Comparison of ENCODE assay signal across 23 cellular contexts in the genomic region with DNA sequence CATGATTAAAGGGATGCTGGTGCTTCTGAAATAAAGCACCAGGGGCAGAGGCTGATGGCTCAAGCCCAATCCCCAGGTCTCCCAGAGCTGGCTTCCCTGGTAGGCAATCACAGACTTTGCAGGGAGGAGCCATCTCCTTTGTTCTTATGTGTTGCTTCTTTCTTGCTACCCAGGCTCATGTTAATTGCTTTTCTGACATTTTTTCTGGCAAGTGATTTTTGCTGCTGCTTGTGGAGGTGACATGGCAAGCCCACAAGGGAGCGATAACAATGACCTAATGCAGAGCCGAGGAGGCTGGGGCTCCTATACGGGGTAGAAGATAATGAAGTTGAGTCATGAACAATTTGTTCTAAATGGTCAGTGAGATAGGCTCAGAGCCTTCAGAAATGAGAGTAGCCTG. TPM values are rescaled to one million over a fixed set of nuclear protein-coding genes. Genes with fewer than 3 reads are reported as not detected.
DNase-seq lines count a peak whose midpoint lies in the region; ATAC-seq, FAIRE-seq and TF ChIP-seq lines count a peak whose summit lies in the region.
"Had no signal": no experiment of that assay in that cellular context is flagged by ENCODE, and none has a peak within 500 bp of the region (broad histone marks: within the 10 kb centered on the region; RNA-seq: fewer than 3 reads in every experiment).

No MANE protein-coding gene starts in this region.

- H3K4me2 ChIP-seq in keratinocyte (ENCODE audit: control insufficient read depth, extremely low read depth, insufficient read depth, low read depth, low read length), result peak overlapping the region; percentile 59

- H3K79me2 ChIP-seq in keratinocyte (ENCODE audit: control insufficient read depth, insufficient read depth, low read length), result no peaks in the 10 kb centered on the region

- intact Hi-C loops in CD8-positive, alpha-beta T cell (cut with DNase I, micrococcal nuclease), result loop anchor here in 1 of 2 experiments (5.0 to 10.0 kb wide), 2 partner anchors 171 to 1486 kb away; a partner anchor contains a TSS

- dilution Hi-C loops in keratinocyte (cut with MboI; ENCODE audit: extremely low pct_ligation_motif_present, low sequenced_read_pairs), result no loop called here

- peaks cover 14% of the 10 kb centered on the region for H3K4me1 Mint-ChIP-seq in CD8-positive, alpha-beta T cell (ENCODE audit: low read depth)

- no peak overlapping the region for H3K4me3 Mint-ChIP-seq in CD8-positive, alpha-beta T cell
- H3K4me3 Mint-ChIP-seq: activated naive CD8-positive, alpha-beta T cell treated with anti-CD3 and anti-CD28 coated beads for 36 hours; CD4-positive, alpha-beta T cell; stimulated activated effector memory CD8-positive, alpha-beta T cell treated with anti-CD3 and anti-CD28 coated beads, Interleukin-12 subunit alpha, Interleukin-12 subunit beta, amount 100 ng/mL, for 72 hours had no signal

- H3K27me3 Mint-ChIP-seq in CD8-positive, alpha-beta T cell (ENCODE audit: low read depth), result no peaks in the 10 kb centered on the region
- H3K27me3 Mint-ChIP-seq: CD4-positive, alpha-beta T cell had no signal

- no peaks in the 10 kb centered on the region for H3K9me3 ChIP-seq in keratinocyte (ENCODE audit: control insufficient read depth, low read depth, low read length)
- no peaks in the 10 kb centered on the region for H3K9me3 ChIP-seq in CD8-positive, alpha-beta T cell (ENCODE audit: low read length)
- H3K9me3 ChIP-seq: neutrophil, thyroid gland had no signal

- no peak for FAIRE-seq in keratinocyte (lab: Jason Lieb, UNC)
- FAIRE-seq: GM18507, HepG2 had no signal

- H3K4me3 ChIP-seq in keratinocyte (ENCODE audit: control insufficient read depth in 2 of 3, extremely low read depth in 1 of 3, insufficient read depth in 2 of 3, low read depth in 1 of 3, low read length in 3 of 3), result no peak overlapping the region
- no peak overlapping the region for H3K4me3 ChIP-seq in CD8-positive, alpha-beta T cell (ENCODE audit: low read depth, low read length)
- H3K4me3 ChIP-seq: thyroid gland had no signal

- ATAC-seq in GM19035 (IDR thresholded peaks at IDR 0.05; ENCODE audit: unreplicated experiment), result no peak
- no peak for ATAC-seq in CD8-positive, alpha-beta T cell
- ATAC-seq: HepG2; left colon; stimulated activated effector memory CD8-positive, alpha-beta T cell treated with anti-CD3 and anti-CD28 coated beads, Interleukin-12 subunit alpha, Interleukin-12 subunit beta, amount 100 ng/mL, for 72 hours had no signal

- peak overlapping the region; percentile 36 for H2AFZ ChIP-seq in keratinocyte (ENCODE audit: control insufficient read depth, low read length)

- no peaks in the 10 kb centered on the region for H3K9me3 Mint-ChIP-seq in CD8-positive, alpha-beta T cell
- H3K9me3 Mint-ChIP-seq: activated naive CD8-positive, alpha-beta T cell treated with anti-CD3 and anti-CD28 coated beads for 36 hours; CD4-positive, alpha-beta T cell; stimulated activated effector memory CD8-positive, alpha-beta T cell treated with anti-CD3 and anti-CD28 coated beads, Interleukin-12 subunit alpha, Interleukin-12 subunit beta, amount 100 ng/mL, for 72 hours had no signal

- H3K36me3 Mint-ChIP-seq in CD8-positive, alpha-beta T cell, result no peaks in the 10 kb centered on the region
- H3K36me3 Mint-ChIP-seq: activated naive CD8-positive, alpha-beta T cell treated with anti-CD3 and anti-CD28 coated beads for 36 hours; stimulated activated effector memory CD8-positive, alpha-beta T cell treated with anti-CD3 and anti-CD28 coated beads, Interleukin-12 subunit alpha, Interleukin-12 subunit beta, amount 100 ng/mL, for 72 hours had no signal

- no peak overlapping the region for H3K9ac ChIP-seq in keratinocyte (ENCODE audit: control insufficient read depth, extremely low read depth, insufficient read depth, low read length)

- H3K4me1 ChIP-seq in keratinocyte (ENCODE audit: control insufficient read depth, extremely low read depth, insufficient read depth, low read length), result peaks cover 20% of the 10 kb centered on the region
- H3K4me1 ChIP-seq in CD8-positive, alpha-beta T cell (ENCODE audit: insufficient read depth, low read length), result peaks cover 6% of the 10 kb centered on the region

- H3K36me3 ChIP-seq in keratinocyte (ENCODE audit: control insufficient read depth in 2 of 2, extremely low read depth in 1 of 2, insufficient read depth in 2 of 2, low read length in 2 of 2), result no peaks in the 10 kb centered on the region
- H3K36me3 ChIP-seq in CD8-positive, alpha-beta T cell (ENCODE audit: insufficient read depth, low read length), result no peaks in the 10 kb centered on the region
- H3K36me3 ChIP-seq: neutrophil, thyroid gland had no signal

- DNase-seq in EL (peak; percentile 23), RPMI7951 (ENCODE audit: low read depth) (peak; percentile 30), dermis blood vessel endothelial cell (peak; percentile 21), keratinocyte (ENCODE audit: low read depth, low spot score) (no peak), NCI-H2029 treated with DMSO at 0.1 percent for 48 hours (lab: John Stamatoyannopoulos, UW) (no peak)
- DNase-seq in effector CD4-positive, alpha-beta T cell, result no peak
- no peak for DNase-seq in CD8-positive, alpha-beta T cell
- DNase-seq: activated CD8-positive, alpha-beta memory T cell treated with anti-CD3 and anti-CD28 coated beads for 24 hours; activated naive CD8-positive, alpha-beta T cell treated with anti-CD3 and anti-CD28 coated beads for 36 hours; CD4-positive, alpha-beta T cell; left colon; MM.1S; NCI-H1930; NCI-H446 treated with DMSO at 0.1 percent for 48 hours; stimulated activated CD4-positive, alpha-beta T cell treated with anti-CD3 and anti-CD28 coated beads, Interleukin-15, amount 100 ng/mL, for 24 hours; thyroid gland had no signal

- TF ChIP-seq CTCF in keratinocyte (optimal IDR thresholded peaks at IDR 0.05 in 1 of 3, IDR thresholded peaks at IDR 0.05 in 1 of 3, conservative IDR thresholded peaks at IDR 0.05 in 1 of 3; ENCODE audit: extremely low read depth in 1 of 3, insufficient read depth in 2 of 3, low read length in 3 of 3), result no peak
- TF ChIP-seq CTCF in CD8-positive, alpha-beta T cell (IDR thresholded peaks at IDR 0.05), result no peak

- CTCF ChIA-PET in CD8-positive, alpha-beta T cell (lab: Charles Lee), result interaction anchor here (1.7 to 19.7 kb wide), 4 partner anchors 10 to 270 kb away, joined by 5 to 481 read pairs (median 22); a partner anchor contains a TSS

- H3K9me1 ChIP-seq in keratinocyte (ENCODE audit: control insufficient read depth, extremely low read depth, insufficient read depth, low read length), result no peaks in the 10 kb centered on the region

- no peak overlapping the region for H3K27ac Mint-ChIP-seq in CD8-positive, alpha-beta T cell
- H3K27ac Mint-ChIP-seq: activated naive CD8-positive, alpha-beta T cell treated with anti-CD3 and anti-CD28 coated beads for 36 hours; CD4-positive, alpha-beta T cell had no signal

- H3K27ac ChIP-seq in keratinocyte (ENCODE audit: control insufficient read depth, insufficient read depth, low read length), result no peak overlapping the region
- no peak overlapping the region for H3K27ac ChIP-seq in CD8-positive, alpha-beta T cell (ENCODE audit: low read depth, low read length)
- H3K27ac ChIP-seq: neutrophil, thyroid gland had no signal

- H4K20me1 ChIP-seq in keratinocyte (ENCODE audit: control insufficient read depth, extremely low read depth, insufficient read depth, low read length), result no peaks in the 10 kb centered on the region

- POLR2A ChIA-PET in CD8-positive, alpha-beta T cell (lab: Charles Lee), result no interaction called here

- no peaks in the 10 kb centered on the region for H3K27me3 ChIP-seq in keratinocyte (ENCODE audit: control insufficient read depth, extremely low read depth, insufficient read depth, low read length)
- no peaks in the 10 kb centered on the region for H3K27me3 ChIP-seq in CD8-positive, alpha-beta T cell (ENCODE audit: insufficient read depth, low read length)
- H3K27me3 ChIP-seq: thyroid gland had no signal

RNA-seq across cellular contexts. Expression of a gene that starts 25.3 kb away (rescaled TPM):
- not detected in 2 replicates for total RNA-seq in RPMI7951 (2014; rRNA removed; shearing (Covaris generic))
- not detected in 2 replicates for total RNA-seq in dermis blood vessel endothelial cell
- polyA plus RNA-seq in keratinocyte, result 0.05 TPM in 1 of 3 replicates, not detected in the others
- not detected for polyA plus RNA-seq in keratinocyte (2011; ENCODE audit: low read depth)
- not detected in 2 replicates for polyA plus RNA-seq in keratinocyte (2011; cell fraction: cytosol; rRNA removed)
- not detected in 2 replicates for polyA plus RNA-seq in keratinocyte (2011; cell fraction: nucleus; rRNA removed)
- polyA plus RNA-seq in keratinocyte (2012; ENCODE audit: low replicate concordance), result 0.16 TPM in 1 of 2 replicates, not detected in the other
- not detected in 3 replicates for polyA minus RNA-seq in keratinocyte
- not detected for polyA minus RNA-seq in keratinocyte (2011; cell fraction: cytosol; rRNA and poly(A)+ RNA removed)
- polyA minus RNA-seq in keratinocyte (2011; cell fraction: nucleus; rRNA and poly(A)+ RNA removed), result not detected in 2 replicates
- not detected for total RNA-seq in CD8-positive, alpha-beta T cell
- total RNA-seq: activated naive CD8-positive, alpha-beta T cell treated with anti-CD3 and anti-CD28 coated beads for 36 hours; bronchial epithelial cell; CD4-positive, alpha-beta T cell; HepG2; left colon; mononuclear cell; thyroid gland had no signal
- polyA plus RNA-seq: HepG2 had no signal

RNA-seq across cellular contexts. Expression of a gene that starts 59.7 kb away (rescaled TPM):
- total RNA-seq in RPMI7951 (2014; rRNA removed; shearing (Covaris generic)), result 78.1 and 80.6 TPM in 2 replicates
- total RNA-seq in dermis blood vessel endothelial cell, result 33.9 and 45.1 TPM in 2 replicates
- 37.8 to 72.5 TPM (median 43.7 TPM) in 3 replicates for polyA plus RNA-seq in keratinocyte
- polyA plus RNA-seq in keratinocyte (2011; ENCODE audit: low read depth), result 54.8 TPM
- 48.4 and 83.3 TPM in 2 replicates for polyA plus RNA-seq in keratinocyte (2011; cell fraction: cytosol; rRNA removed)
- 38.9 and 54.4 TPM in 2 replicates for polyA plus RNA-seq in keratinocyte (2011; cell fraction: nucleus; rRNA removed)
- polyA plus RNA-seq in keratinocyte (2012; ENCODE audit: low replicate concordance), result 46.8 and 69.3 TPM in 2 replicates
- polyA minus RNA-seq in keratinocyte, result 3.3 to 22.5 TPM (median 10.1 TPM) in 3 replicates
- 27.6 TPM for polyA minus RNA-seq in keratinocyte (2011; cell fraction: cytosol; rRNA and poly(A)+ RNA removed)
- 10.0 and 11.9 TPM in 2 replicates for polyA minus RNA-seq in keratinocyte (2011; cell fraction: nucleus; rRNA and poly(A)+ RNA removed)
- total RNA-seq in CD8-positive, alpha-beta T cell, result 10 to 100 TPM; 83.5 to 87.9 TPM

Comparison
In these comparisons a context has a peak if more than half of its experiments do, and no peak if none do; other contexts are left out.
1. DNase-seq: peak in EL (single experiment), RPMI7951 (single experiment) and dermis blood vessel endothelial cell (single experiment); none in keratinocyte (single experiment), NCI-H2029 treated with DMSO at 0.1 percent for 48 hours (single experiment), effector CD4-positive, alpha-beta T cell (single experiment) and CD8-positive, alpha-beta T cell (0 of 7).